Comparison of ENCODE assay signal across 10 cellular contexts in the genomic region with DNA sequence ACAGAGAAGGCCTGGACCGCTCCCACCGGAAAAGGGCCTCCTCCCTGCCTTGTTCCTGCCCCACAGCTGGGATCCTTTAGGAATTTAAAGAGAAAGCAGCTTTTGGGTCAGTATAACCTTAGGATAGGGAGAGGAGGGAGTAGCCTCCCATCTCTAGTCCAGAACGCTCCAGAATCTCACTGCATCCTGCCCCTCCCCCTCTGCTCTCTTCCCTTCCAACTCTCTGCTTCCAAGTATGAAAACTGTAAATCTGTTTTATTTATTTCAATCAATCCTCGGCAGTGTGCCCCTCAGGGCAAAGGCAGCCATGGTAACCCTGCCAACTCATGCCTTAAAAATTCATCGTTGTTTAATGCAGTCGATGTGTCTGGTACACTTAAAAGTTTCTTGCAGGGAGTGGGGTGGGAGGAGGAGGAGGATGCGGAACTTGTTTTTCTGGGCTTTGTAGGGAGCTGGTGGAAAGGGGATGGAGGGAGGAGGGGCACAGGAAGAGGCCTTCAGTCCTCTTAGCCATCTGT. TPM values are rescaled to one million over a fixed set of nuclear protein-coding genes. Genes with fewer than 3 reads are reported as not detected.
A peak's percentile ranks its signal among the peaks of the same experiment; 100 is the strongest.
DNase-seq lines count a peak whose midpoint lies in the region; ATAC-seq, FAIRE-seq and TF ChIP-seq lines count a peak whose summit lies in the region.
"Had no signal": no experiment of that assay in that cellular context is flagged by ENCODE, and none has a peak within 500 bp of the region (broad histone marks: within the 10 kb centered on the region; RNA-seq: fewer than 3 reads in every experiment).

No MANE protein-coding gene starts in this region.

- H4K20me1 ChIP-seq in IMR-90 (ENCODE audit: insufficient read depth, low read length) = no peaks in the 10 kb centered on the region

- no peak for FAIRE-seq in bronchial epithelial cell (lab: Jason Lieb, UNC)
- FAIRE-seq: colon had no signal

- H2BK20ac ChIP-seq in IMR-90 (ENCODE audit: low read depth, low read length) = peak overlapping the region; percentile 96

- H3K4me1 Mint-ChIP-seq in CD4-positive, alpha-beta T cell (ENCODE audit: low read depth) = peaks cover 4% of the 10 kb centered on the region
- H3K4me1 Mint-ChIP-seq in progenitor cell of endocrine pancreas (ENCODE audit: low read depth) = peaks cover 17% of the 10 kb centered on the region

- H3K9ac ChIP-seq in IMR-90 (ENCODE audit: low read depth, low read length) = peak overlapping the region; percentile 21; the same call in 1 of the 2 replicates

- ATAC-seq in IMR-90 (ENCODE audit: low read depth) (peak; percentile 62), upper lobe of right lung (no peak)
- no peak for ATAC-seq in CD4-positive, alpha-beta T cell (ENCODE audit: poor library complexity)

- peak overlapping the region; percentile 96 for H2BK5ac ChIP-seq in IMR-90 (ENCODE audit: low read depth, low read length, poor library complexity, severe bottlenecking)

- H2AK9ac ChIP-seq in IMR-90 (replicated peaks; ENCODE audit: low read depth, low read length, poor library complexity) = peak overlapping the region; percentile 95

- peak overlapping the region; percentile 89 for H4K5ac ChIP-seq in IMR-90 (ENCODE audit: low read depth, low read length)

- POLR2A ChIA-PET in IMR-90 (lab: Charles Lee; ENCODE audit: unreplicated experiment) = no interaction called here
- POLR2A ChIA-PET in CD4-positive, alpha-beta T cell (lab: Charles Lee) = no interaction called here

- H3K27me3 Mint-ChIP-seq in CD4-positive, alpha-beta T cell = no peaks in the 10 kb centered on the region
- H3K27me3 Mint-ChIP-seq in progenitor cell of endocrine pancreas = no peaks in the 10 kb centered on the region

- no peaks in the 10 kb centered on the region for H3K9me3 Mint-ChIP-seq in CD4-positive, alpha-beta T cell
- no peaks in the 10 kb centered on the region for H3K9me3 Mint-ChIP-seq in progenitor cell of endocrine pancreas (ENCODE audit: low read depth)
- H3K9me3 Mint-ChIP-seq: neural crest cell had no signal

- TF ChIP-seq POLR2A in IMR-90 (IDR thresholded peaks at IDR 0.05; ENCODE audit: low read depth, low read length) = no peak

- TF ChIP-seq CTCF in IMR-90 (conservative IDR thresholded peaks at IDR 0.05; ENCODE audit: low read depth, low read length) = no peak
- TF ChIP-seq CTCF in bronchial epithelial cell (IDR thresholded peaks at IDR 0.05; ENCODE audit: insufficient read depth, low read length, severe bottlenecking) = no peak
- TF ChIP-seq CTCF in upper lobe of right lung (IDR thresholded peaks at IDR 0.05) = no peak
- TF ChIP-seq CTCF in CD4-positive, alpha-beta T cell (IDR thresholded peaks at IDR 0.05) = no peak
- TF ChIP-seq CTCF in progenitor cell of endocrine pancreas (IDR thresholded peaks at IDR 0.05; ENCODE audit: unreplicated experiment) = no peak

- peak overlapping the region; percentile 70 for H3K23ac ChIP-seq in IMR-90 (ENCODE audit: low read depth, low read length)

- 0% methylated on average over 1 of the region's 7 CpGs; no CpG with 5 or more reads in 1 of the 2 experiments for WGBS in IMR-90 (ENCODE audit: extremely low coverage in 2 of 2, insufficient read length in 1 of 2), 2 experiments

- H3K56ac ChIP-seq in IMR-90 (ENCODE audit: extremely low read depth, insufficient read depth, low read length) = peak overlapping the region; percentile 83

- H2BK120ac ChIP-seq in IMR-90 (ENCODE audit: low read depth, low read length) = peak overlapping the region; percentile 99

- no peak overlapping the region for H3K4me3 Mint-ChIP-seq in CD4-positive, alpha-beta T cell
- H3K4me3 Mint-ChIP-seq in progenitor cell of endocrine pancreas (ENCODE audit: low read depth) = no peak overlapping the region
- H3K4me3 Mint-ChIP-seq: neural crest cell had no signal

- H3K18ac ChIP-seq in IMR-90 (ENCODE audit: low read depth, low read length) = peak overlapping the region; percentile 73

- peak overlapping the region; percentile 89 for H3K14ac ChIP-seq in IMR-90 (replicated peaks; ENCODE audit: low read depth, low read length)

- H2AK5ac ChIP-seq in IMR-90 (ENCODE audit: low read depth, low read length) = peak overlapping the region; percentile 100

- H3K27ac Mint-ChIP-seq in CD4-positive, alpha-beta T cell = no peak overlapping the region
- no peak overlapping the region for H3K27ac Mint-ChIP-seq in progenitor cell of endocrine pancreas

- no peak for TF ChIP-seq RAD21 in IMR-90 (IDR thresholded peaks at IDR 0.05; ENCODE audit: low read length)

- peaks cover 16% of the 10 kb centered on the region for H3K36me3 Mint-ChIP-seq in CD4-positive, alpha-beta T cell (ENCODE audit: low read depth)
- no peaks in the 10 kb centered on the region for H3K36me3 Mint-ChIP-seq in progenitor cell of endocrine pancreas (ENCODE audit: insufficient read depth)

- in situ Hi-C loops in IMR-90 (cut with MboI; ENCODE audit: low sequenced_read_pairs) = no loop called here

- peak overlapping the region; percentile 90 to 96 for H4K8ac ChIP-seq in IMR-90 (ENCODE audit: low read depth in 2 of 2, low read length in 2 of 2)

- H3K9me3 ChIP-seq in IMR-90 (ENCODE audit: control insufficient read depth, insufficient read depth, low read length) = no peaks in the 10 kb centered on the region
- H3K9me3 ChIP-seq in upper lobe of right lung = no peaks in the 10 kb centered on the region
- no peaks in the 10 kb centered on the region for H3K9me3 ChIP-seq in CD4-positive, alpha-beta T cell (ENCODE audit: control insufficient read depth, low read length)

- H4K91ac ChIP-seq in IMR-90 (ENCODE audit: insufficient read depth, low read depth, low read length) = peak overlapping the region; percentile 99

- peak overlapping the region; percentile 69 for H2AFZ ChIP-seq in IMR-90 (replicated peaks; ENCODE audit: low read length, poor library complexity)

- peak overlapping the region; percentile 97 for H3K4ac ChIP-seq in IMR-90 (ENCODE audit: low read depth, low read length)

- no peaks in the 10 kb centered on the region for H3K27me3 ChIP-seq in IMR-90 (ENCODE audit: control insufficient read depth, insufficient read depth, low read length)
- no peaks in the 10 kb centered on the region for H3K27me3 ChIP-seq in bronchial epithelial cell (ENCODE audit: control insufficient read depth, insufficient read depth, low read length)
- no peaks in the 10 kb centered on the region for H3K27me3 ChIP-seq in upper lobe of right lung
- H3K27me3 ChIP-seq in CD4-positive, alpha-beta T cell (ENCODE audit: control insufficient read depth, insufficient read depth, low read length) = no peaks in the 10 kb centered on the region

- H3K36me3 ChIP-seq in IMR-90 (ENCODE audit: control insufficient read depth, insufficient read depth, low read length) = no peaks in the 10 kb centered on the region
- H3K36me3 ChIP-seq in bronchial epithelial cell (ENCODE audit: control insufficient read depth, insufficient read depth, low read length) = peaks cover 2% of the 10 kb centered on the region
- no peaks in the 10 kb centered on the region for H3K36me3 ChIP-seq in upper lobe of right lung

- peak overlapping the region; percentile 95; the same call in 2 of the 3 replicates for H2BK15ac ChIP-seq in IMR-90 (ENCODE audit: low read depth, low read length)

- DNase-seq in IMR-90 (peak; percentile 91), bronchial epithelial cell (ENCODE audit: low read depth) (peak; percentile 88), kidney tubule cell (ENCODE audit: low spot score) (peak; percentile 70), upper lobe of right lung (no peak), hypothalamus (lab: John Stamatoyannopoulos, UW) (no peak), progenitor cell of endocrine pancreas (ENCODE audit: low spot score, unreplicated experiment) (no peak)
- no peak for DNase-seq in CD4-positive, alpha-beta T cell
- DNase-seq: activated CD4-positive, alpha-beta T cell treated with anti-CD3 and anti-CD28 coated beads for 1 hour had no signal

- dilution Hi-C loops in IMR-90 (cut with HindIII; ENCODE audit: low sequenced_read_pairs, unreplicated experiment) = no loop called here

- no TSS peak for BruUV-seq in IMR-90 (replicated peaks; lab: Mats Ljungman, UMichigan)

- H3K4me1 ChIP-seq in IMR-90 (ENCODE audit: control insufficient read depth, insufficient read depth, low read length) (peaks cover 50% of the 10 kb centered on the region), upper lobe of right lung (peaks cover 42% of the 10 kb centered on the region)

- H3K27ac ChIP-seq in IMR-90 (ENCODE audit: insufficient read depth, low read length) = peak overlapping the region; percentile 88
- H3K27ac ChIP-seq in upper lobe of right lung = peak overlapping the region; percentile 51
- no peak overlapping the region for H3K27ac ChIP-seq in CD4-positive, alpha-beta T cell (ENCODE audit: low read depth, low read length)

- CTCF ChIA-PET in IMR-90 (lab: Yijun Ruan, JAX) = no interaction called here
- CTCF ChIA-PET in CD4-positive, alpha-beta T cell (lab: Charles Lee) = no interaction called here

- H3K79me1 ChIP-seq in IMR-90 (ENCODE audit: low read depth in 1 of 2, low read length in 2 of 2) = peaks cover 0 to 54% of the 10 kb centered on the region in 2 experiments; a peak in 2 of 4 replicates

- H3K9me1 ChIP-seq in IMR-90 (ENCODE audit: insufficient read depth, low read length) = peaks cover 52% of the 10 kb centered on the region

- H3K4me3 ChIP-seq in IMR-90 (ENCODE audit: insufficient read depth, low read depth, low read length) (no peak overlapping the region), bronchial epithelial cell (ENCODE audit: low read depth, low read length) (no peak overlapping the region), upper lobe of right lung (no peak overlapping the region)

- H3K4me2 ChIP-seq in IMR-90 (ENCODE audit: low read depth, low read length) = peak overlapping the region; percentile 6; the same call in 1 of the 2 replicates

- intact Hi-C loops in IMR-90 (cut with micrococcal nuclease) = loop anchor here (2.0 kb wide), 1 partner anchor 14 kb away; no protein-coding TSS in a partner anchor
- intact Hi-C loops in upper lobe of right lung (cut with DNase I) = no loop called here
- intact Hi-C loops in CD4-positive, alpha-beta T cell (cut with DNase I, micrococcal nuclease) = no loop called here

TF ChIP-seq in IMR-90, 13 proteins besides CTCF, POLR2A, EP300 and RAD21:
- TF ChIP-seq MAZ (IDR thresholded peaks at IDR 0.05; ENCODE audit: borderline replicate concordance, low read depth, low read length) (no peak; the same call in 1 of the 2 replicates), BHLHE40 (IDR thresholded peaks at IDR 0.05; ENCODE audit: low read depth, low read length) (peak; percentile 16; the same call in 1 of the 2 replicates), FOS (IDR thresholded peaks at IDR 0.05; ENCODE audit: low read depth, low read length) (peak; percentile 59; the same call in 1 of the 2 replicates)
TF ChIP-seq in IMR-90: peak in this region for 2.

RNA-seq across cellular contexts. Expression of gene MTSS2, which starts 21.2 kb away (rescaled TPM):
- 8.9 and 9.1 TPM in 2 replicates for total RNA-seq in IMR-90 (2012; rRNA removed)
- polyA plus RNA-seq in IMR-90 (2012; rRNA removed) = 86.2 and 108 TPM in 2 replicates
- polyA plus RNA-seq in IMR-90 (2012; cell fraction: cytosol; rRNA removed) = 69.9 and 88.4 TPM in 2 replicates
- 148 and 251 TPM in 2 replicates for polyA plus RNA-seq in IMR-90 (2012; cell fraction: nucleus; rRNA removed; ENCODE audit: low replicate concordance)
- total RNA-seq in bronchial epithelial cell = 20.0 and 42.6 TPM in 2 replicates
- 81.3 TPM for total RNA-seq in upper lobe of right lung
- 10 to 100 TPM; 15.4 to 16.4 TPM for total RNA-seq in CD4-positive, alpha-beta T cell
- total RNA-seq in progenitor cell of endocrine pancreas = 55.0 and 57.1 TPM in 2 replicates

Comparison
In these comparisons a context has a peak if more than half of its experiments do, and no peak if none do; other contexts are left out.
1. DNase-seq: peak in IMR-90 (single experiment), bronchial epithelial cell (single experiment) and kidney tubule cell (single experiment); none in upper lobe of right lung (single experiment), hypothalamus (0 of 51), CD4-positive, alpha-beta T cell (0 of 10) and progenitor cell of endocrine pancreas (single experiment).